In the genomic region with DNA sequence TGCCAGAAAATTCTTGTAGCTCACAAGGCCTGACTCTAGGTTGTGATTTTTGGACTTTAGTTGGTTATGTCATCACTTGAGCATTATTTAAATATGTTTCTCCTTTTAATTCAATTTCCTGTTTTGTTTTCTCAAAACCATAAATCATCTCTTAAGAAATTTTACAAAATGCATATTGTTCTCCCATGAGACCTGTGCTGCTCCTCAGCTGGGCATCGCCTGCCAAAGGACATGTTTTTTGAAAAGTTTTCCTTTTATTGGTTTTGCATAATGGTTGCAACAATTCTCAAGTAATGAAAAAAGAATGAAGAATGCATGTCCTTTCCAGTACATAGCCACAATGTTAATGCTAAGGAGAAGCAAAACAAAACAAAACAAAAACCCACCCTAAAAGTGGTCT, we compare ENCODE assay signal across 23 cellular contexts.
DNase-seq lines count a peak whose midpoint lies in the region; ATAC-seq and TF ChIP-seq lines count a peak whose summit lies in the region.
"Had no signal": no experiment of that assay in that cellular context is flagged by ENCODE, and none has a peak within 500 bp of the region (broad histone marks: within the 10 kb centered on the region; RNA-seq: fewer than 3 reads in every experiment).

No MANE protein-coding gene starts in this region.

- H3K9me3 ChIP-seq in Loucy (ENCODE audit: insufficient read depth, low read depth, low read length): no peaks in the 10 kb centered on the region
- H3K9me3 ChIP-seq: BLaER1, SJSA1 had no signal

- H2AFZ ChIP-seq in Loucy (ENCODE audit: low read length): no peak overlapping the region

- peak overlapping the region; percentile 52 for H3K4me2 ChIP-seq in Loucy (ENCODE audit: low read depth, low read length, poor library complexity, severe bottlenecking)
- H3K4me2 ChIP-seq: BLaER1 had no signal

- DNase-seq in AG10803 (ENCODE audit: low read depth) (peak; percentile 49), fibroblast of gingiva (ENCODE audit: low read depth) (peak; percentile 88), myocyte (ENCODE audit: low read depth) (peak; percentile 22), left cardiac atrium (no peak)
- DNase-seq: CD4-positive, alpha-beta T cell; COR-L47; DMS 273 treated with DMSO at 0.1 percent for 48 hours; DMS79 treated with DMSO at 0.1 percent for 48 hours; GOT3; HCEC 1CT; Karpas-422; NCI-H1694 treated with DMSO at 0.1 percent for 48 hours; NCI-H2081 treated with DMSO at 0.1 percent for 48 hours; NCI-H446 treated with DMSO at 0.1 percent for 48 hours; NCI-H526 treated with DMSO at 0.1 percent for 48 hours; OCI-M1 had no signal

- H3K9ac ChIP-seq in Loucy (ENCODE audit: low read depth, low read length, poor library complexity, severe bottlenecking): no peak overlapping the region
- H3K9ac ChIP-seq: BLaER1 had no signal

- no peaks in the 10 kb centered on the region for H3K27me3 ChIP-seq in Loucy (ENCODE audit: insufficient read depth, low read length, poor library complexity, severe bottlenecking)
- H3K27me3 ChIP-seq: BLaER1, SJSA1 had no signal

- H3K36me3 ChIP-seq in Loucy (ENCODE audit: insufficient read depth, low read length): no peaks in the 10 kb centered on the region
- H3K36me3 ChIP-seq: BLaER1, SJSA1 had no signal

- no peaks in the 10 kb centered on the region for H3F3A ChIP-seq in Loucy (ENCODE audit: low read depth)

- intact Hi-C loops in left cardiac atrium (cut with DNase I): no loop called here

- no peaks in the 10 kb centered on the region for H3K9me2 ChIP-seq in Loucy (replicated peaks; ENCODE audit: low read depth, low read length)

- ATAC-seq in HG02870 (IDR thresholded peaks at IDR 0.05; ENCODE audit: unreplicated experiment): no peak
- no peak for ATAC-seq in esophagus mucosa
- ATAC-seq in GM21529 (IDR thresholded peaks at IDR 0.05; ENCODE audit: unreplicated experiment): no peak
- no peak for ATAC-seq in left cardiac atrium
- ATAC-seq: Right ventricle myocardium inferior had no signal

- no peak overlapping the region for H3K4me3 ChIP-seq in AG10803 (ENCODE audit: low read length)
- no peak overlapping the region for H3K4me3 ChIP-seq in Loucy (ENCODE audit: low read length, poor library complexity, severe bottlenecking)
- H3K4me3 ChIP-seq: BLaER1, SJSA1 had no signal

- H3K4me1 ChIP-seq in Loucy (ENCODE audit: insufficient read depth, low read length, poor library complexity, severe bottlenecking): peaks cover 24% of the 10 kb centered on the region
- H3K4me1 ChIP-seq: BLaER1 had no signal

- TF ChIP-seq CTCF in AG10803 (conservative IDR thresholded peaks at IDR 0.05; ENCODE audit: low read length) (no peak), Loucy (conservative IDR thresholded peaks at IDR 0.05; ENCODE audit: low read length) (no peak)

- no peaks in the 10 kb centered on the region for H3K79me2 ChIP-seq in Loucy (ENCODE audit: insufficient read depth, low read length)

- no peaks in the 10 kb centered on the region for H4K20me1 ChIP-seq in Loucy (ENCODE audit: insufficient read depth, low read length, poor library complexity, severe bottlenecking)
- H4K20me1 ChIP-seq: BLaER1 had no signal
